21 cellular contexts compared by ENCODE assay signal in genomic region chr6:151624481-151624880, GRCh38.
"Had no signal": no experiment of that assay in that cellular context is flagged by ENCODE, and none has a peak within 500 bp of the region (broad histone marks: within the 10 kb centered on the region; RNA-seq: fewer than 3 reads in every experiment).

No MANE protein-coding gene starts in this region.

- H3K27me3 ChIP-seq: SJSA1 had no signal

- H3K4me1 ChIP-seq: SJSA1 had no signal

- DNase-seq: IMR-90, Karpas-422, KG1, MM.1S, NCI-H1092 treated with DMSO at 0.1 percent for 48 hours, NCI-H1436, NCI-H187, NCI-H2029 treated with DMSO at 0.1 percent for 48 hours, NCI-H2171 treated with DMSO at 0.1 percent for 48 hours, NCI-H226, NCI-H446, NCI-H510A, NCI-H524 treated with DMSO at 0.1 percent for 48 hours, NCI-H69, NCI-H774, Right ventricle myocardium superior, RPMI8226, SIG-M5 had no signal

- H3K9me3 ChIP-seq: SJSA1 had no signal

- H3K4me3 ChIP-seq: SJSA1, SK-N-MC had no signal

- H3K36me3 ChIP-seq: SJSA1 had no signal

- H3K27ac ChIP-seq: HL-60, SJSA1, SK-N-MC had no signal
